23 cellular contexts compared by ENCODE assay signal in the genomic region with DNA sequence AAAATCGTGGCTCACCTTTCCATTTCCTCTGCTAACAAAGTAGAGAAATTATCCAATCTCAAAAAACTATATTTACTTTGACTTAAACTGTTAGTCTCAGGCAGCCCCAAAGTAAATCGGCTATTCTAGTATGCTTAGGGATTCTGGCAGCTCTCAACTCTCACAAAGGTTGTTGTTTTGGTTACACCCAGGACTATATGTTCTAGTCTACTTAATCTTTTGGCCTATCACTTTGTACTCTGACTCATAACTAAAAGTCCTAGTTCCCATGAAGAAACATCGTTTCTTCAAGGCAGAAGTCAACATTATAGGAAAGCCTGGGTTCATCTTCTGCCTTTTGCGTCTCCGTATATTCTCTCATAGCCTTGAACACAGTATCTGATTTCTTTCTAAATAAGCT. TPM values are rescaled to one million over a fixed set of nuclear protein-coding genes. Genes with fewer than 3 reads are reported as not detected.
DNase-seq lines count a peak whose midpoint lies in the region; ATAC-seq and TF ChIP-seq lines count a peak whose summit lies in the region.
"Had no signal": no experiment of that assay in that cellular context is flagged by ENCODE, and none has a peak within 500 bp of the region (broad histone marks: within the 10 kb centered on the region; RNA-seq: fewer than 3 reads in every experiment).

No MANE protein-coding gene starts in this region.

- ATAC-seq in gastrocnemius medialis, result peak; percentile 54 to 91
- ATAC-seq: CD8-positive, alpha-beta T cell; GM12878 had no signal

- no peaks in the 10 kb centered on the region for H3K4me1 Mint-ChIP-seq in activated naive CD4-positive, alpha-beta T cell treated with anti-CD3 and anti-CD28 coated beads, Interleukin-2, amount 10 ng/mL, durations not matched to agents 7 days and 5 days

- H3K27ac Mint-ChIP-seq in activated naive CD4-positive, alpha-beta T cell treated with anti-CD3 and anti-CD28 coated beads, Interleukin-2, amount 10 ng/mL, durations not matched to agents 7 days and 5 days, result no peak overlapping the region
- H3K27ac Mint-ChIP-seq: CD8-positive, alpha-beta T cell; H9; HFFc6 had no signal

- TF ChIP-seq CTCF in astrocyte of the spinal cord (IDR thresholded peaks at IDR 0.05; ENCODE audit: low read depth, low read length), result no peak
- no peak for TF ChIP-seq CTCF in fibroblast of mammary gland (conservative IDR thresholded peaks at IDR 0.05; ENCODE audit: control insufficient read depth, insufficient read depth, low read depth, low read length)
- no peak for TF ChIP-seq CTCF in gastrocnemius medialis (IDR thresholded peaks at IDR 0.05 in 4 of 5, conservative IDR thresholded peaks at IDR 0.05 in 1 of 5)
- TF ChIP-seq CTCF in vagina (IDR thresholded peaks at IDR 0.05), result no peak
- TF ChIP-seq CTCF in A673 (conservative IDR thresholded peaks at IDR 0.05; ENCODE audit: low read depth, low read length), result no peak

- in situ Hi-C loops in astrocyte of the spinal cord (cut with HindIII; ENCODE audit: low sequenced_read_pairs), result no loop called here
- in situ Hi-C loops in gastrocnemius medialis (cut with MboI; ENCODE audit: low sequenced_read_pairs in 4 of 4), result no loop called here

- H3K4me1 ChIP-seq in gastrocnemius medialis, result peaks cover 27 to 29% of the 10 kb centered on the region in 2 donors
- H3K4me1 ChIP-seq in vagina, result no peaks in the 10 kb centered on the region
- no peaks in the 10 kb centered on the region for H3K4me1 ChIP-seq in A673 (ENCODE audit: insufficient read depth, low read length, poor library complexity, severe bottlenecking)
- H3K4me1 ChIP-seq: BLaER1 treated with 17β-estradiol and CSF1 and Interleukin-3, amounts not matched to agents 10 nM and 100 nM had no signal

- H3K36me3 ChIP-seq in gastrocnemius medialis (no peaks in the 10 kb centered on the region), vagina (no peaks in the 10 kb centered on the region), A673 (ENCODE audit: insufficient read depth, low read length, poor library complexity, severe bottlenecking) (no peaks in the 10 kb centered on the region)

- no peaks in the 10 kb centered on the region for H3K36me3 Mint-ChIP-seq in activated naive CD4-positive, alpha-beta T cell treated with anti-CD3 and anti-CD28 coated beads, Interleukin-2, amount 10 ng/mL, durations not matched to agents 7 days and 5 days

- H3K4me3 ChIP-seq in astrocyte of the spinal cord (ENCODE audit: low read depth, low read length) (no peak overlapping the region), fibroblast of mammary gland (ENCODE audit: control insufficient read depth, low read depth, low read length) (no peak overlapping the region), gastrocnemius medialis (no peak overlapping the region), vagina (no peak overlapping the region), A673 (ENCODE audit: low read depth, low read length, poor library complexity, severe bottlenecking) (no peak overlapping the region)
- H3K4me3 ChIP-seq: BLaER1 treated with 17β-estradiol and CSF1 and Interleukin-3, amounts not matched to agents 10 nM and 100 nM; GM12878 had no signal

- no peak overlapping the region for H3K4me3 Mint-ChIP-seq in activated naive CD4-positive, alpha-beta T cell treated with anti-CD3 and anti-CD28 coated beads, Interleukin-2, amount 10 ng/mL, durations not matched to agents 7 days and 5 days
- H3K4me3 Mint-ChIP-seq: CD8-positive, alpha-beta T cell; H9; HFFc6 had no signal

- peaks cover 10% of the 10 kb centered on the region for H3K27me3 Mint-ChIP-seq in activated naive CD4-positive, alpha-beta T cell treated with anti-CD3 and anti-CD28 coated beads, Interleukin-2, amount 10 ng/mL, durations not matched to agents 7 days and 5 days

- CTCF ChIA-PET in A673 (lab: Charles Lee), result no interaction called here
- CTCF ChIA-PET in activated naive CD4-positive, alpha-beta T cell treated with anti-CD3 and anti-CD28 coated beads, Interleukin-2, amount 10 ng/mL, durations not matched to agents 7 days and 5 days (lab: Charles Lee), result interaction anchor here (0.8 kb wide), 1 partner anchor 30 kb away, joined by 3 read pairs; no protein-coding TSS in a partner anchor

- POLR2A ChIA-PET in A673 (lab: Charles Lee; ENCODE audit: low non-redundant PET), result no interaction called here

- TF ChIP-seq POLR2A in gastrocnemius medialis (IDR thresholded peaks at IDR 0.05), result no peak
- TF ChIP-seq POLR2A in vagina (IDR thresholded peaks at IDR 0.05), result no peak

- no peaks in the 10 kb centered on the region for H3K27me3 ChIP-seq in gastrocnemius medialis
- H3K27me3 ChIP-seq in vagina, result no peaks in the 10 kb centered on the region
- H3K27me3 ChIP-seq in A673 (replicated peaks; ENCODE audit: insufficient read depth, low read depth, low read length, poor library complexity), result no peaks in the 10 kb centered on the region
- H3K27me3 ChIP-seq: BLaER1 treated with 17β-estradiol and CSF1 and Interleukin-3, amounts not matched to agents 10 nM and 100 nM had no signal

- intact Hi-C loops in gastrocnemius medialis (cut with DNase I; ENCODE audit: low total_unique reads), result loop anchor here (10.0 kb wide), 1 partner anchor 464 kb away; a partner anchor contains a TSS
- intact Hi-C loops in vagina (cut with DNase I), result no loop called here
- intact Hi-C loops in A673 (cut with micrococcal nuclease; ENCODE audit: unreplicated experiment), result no loop called here

- H3K9me3 ChIP-seq in gastrocnemius medialis (no peaks in the 10 kb centered on the region), vagina (no peaks in the 10 kb centered on the region), A673 (ENCODE audit: low read depth, low read length, poor library complexity, severe bottlenecking) (no peaks in the 10 kb centered on the region)

- peak overlapping the region; percentile 46 to 73 (median 58) for H3K27ac ChIP-seq in gastrocnemius medialis
- peak overlapping the region; percentile 25 for H3K27ac ChIP-seq in vagina
- no peak overlapping the region for H3K27ac ChIP-seq in A673 (ENCODE audit: low read depth, low read length, poor library complexity, severe bottlenecking)
- H3K27ac ChIP-seq: BLaER1 treated with 17β-estradiol and CSF1 and Interleukin-3, amounts not matched to agents 10 nM and 100 nM had no signal

- BruUV-seq in A673 (replicated peaks; lab: Mats Ljungman, UMichigan), result no TSS peak

- DNase-seq in astrocyte of the spinal cord (ENCODE audit: low read depth, low spot score) (peak; percentile 33), fibroblast of mammary gland (ENCODE audit: low read depth) (peak; percentile 60), gastrocnemius medialis (no peak), vagina (ENCODE audit: extremely low spot score in 2 of 2) (no peak), C1 segment of cervical spinal cord (lab: John Stamatoyannopoulos, UW) (no peak), A673 (ENCODE audit: low spot score) (no peak)
- no peak for DNase-seq in activated naive CD4-positive, alpha-beta T cell treated with anti-CD3 and anti-CD28 coated beads, Interleukin-2, amount 10 ng/mL, durations not matched to agents 7 days and 5 days
- DNase-seq: CD8-positive, alpha-beta T cell; DND-41; H9; HFFc6; Karpas-422; MM.1S; NCI-H1092; NCI-H1436; NCI-H187 treated with DMSO at 0.1 percent for 48 hours; NCI-H2227 treated with DMSO at 0.1 percent for 48 hours; NCI-H524; NCI-H774; NK-92 treated with Interleukin-12 subunit alpha and Interleukin-12 subunit beta, amount 100 ng/mL, for 24 hours; SIG-M5 had no signal

- peaks cover 6% of the 10 kb centered on the region for H3K9me3 Mint-ChIP-seq in activated naive CD4-positive, alpha-beta T cell treated with anti-CD3 and anti-CD28 coated beads, Interleukin-2, amount 10 ng/mL, durations not matched to agents 7 days and 5 days

RNA-seq across cellular contexts. Expression of a gene that starts 42.3 kb away (rescaled TPM):
- 10 to 100 TPM in 3 of 4 donors, 1 to 10 TPM in 1; 2.4 to 46.7 (median 26.9) TPM for total RNA-seq in gastrocnemius medialis
- total RNA-seq in vagina, result 0.74 TPM
- 0.13 and 0.39 TPM in 2 replicates for total RNA-seq in A673 (2021)

RNA-seq across cellular contexts. Expression of a gene that starts 56.7 kb away (rescaled TPM):
- 10 to 100 TPM; 51.9 to 66.0 (median 57.3) TPM for total RNA-seq in gastrocnemius medialis
- total RNA-seq in vagina, result 50.1 TPM
- total RNA-seq in A673 (2021), result 48.9 and 49.3 TPM in 2 replicates

Comparison
In these comparisons a context has a peak if more than half of its experiments do, and no peak if none do; other contexts are left out.
1. DNase-seq: peak in astrocyte of the spinal cord (single experiment) and fibroblast of mammary gland (single experiment); none in gastrocnemius medialis (0 of 2), vagina (0 of 2), C1 segment of cervical spinal cord (0 of 14), A673 (single experiment) and activated naive CD4-positive, alpha-beta T cell treated with anti-CD3 and anti-CD28 coated beads, Interleukin-2, amount 10 ng/mL, durations not matched to agents 7 days and 5 days (single experiment).